8 cellular contexts compared by ENCODE assay signal in the genomic region with DNA sequence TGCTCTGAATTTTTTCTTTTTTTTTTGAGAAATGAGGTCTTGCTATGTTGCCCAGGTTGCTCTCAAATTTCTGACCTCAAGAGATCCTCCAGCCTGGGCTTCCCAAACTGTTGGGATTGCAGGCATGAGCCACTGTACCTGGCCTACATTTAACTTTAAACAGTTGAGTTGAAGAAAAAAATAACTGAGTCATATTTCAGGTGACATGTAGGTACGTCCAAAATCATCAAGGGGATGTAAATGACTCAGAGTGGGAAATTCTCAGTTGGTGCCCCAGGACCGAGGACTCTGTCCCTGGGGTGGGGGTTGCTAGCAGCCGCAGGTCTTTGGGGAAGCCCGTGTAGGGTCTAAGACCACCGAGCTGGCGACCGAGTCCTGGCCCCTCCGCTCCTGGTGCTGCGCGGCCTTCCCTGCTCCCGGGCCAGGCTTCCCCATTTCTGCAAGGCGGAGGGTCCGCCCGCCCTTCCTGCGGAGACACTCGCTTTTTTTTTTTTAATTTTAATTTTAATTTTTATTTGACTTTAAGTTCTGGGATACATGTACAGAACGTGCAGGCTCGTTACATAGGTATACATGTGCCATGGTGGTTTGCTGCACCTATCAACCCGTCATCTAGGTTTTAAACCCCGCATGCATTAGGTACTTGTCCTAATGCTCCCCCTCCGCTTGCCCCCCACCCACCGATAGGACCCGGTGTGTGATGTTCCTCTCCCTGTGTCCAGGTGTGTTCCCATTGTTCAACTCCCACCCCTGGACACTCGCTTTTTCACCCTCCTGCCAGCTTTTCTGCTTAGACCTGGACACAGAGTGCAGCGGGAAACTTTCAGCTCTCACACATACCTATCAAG. TPM values are rescaled to one million over a fixed set of nuclear protein-coding genes. Genes with fewer than 3 reads are reported as not detected.
DNase-seq lines count a peak whose midpoint lies in the region; ATAC-seq and TF ChIP-seq lines count a peak whose summit lies in the region.

No MANE protein-coding gene starts in this region.

- POLR2A ChIA-PET in activated CD8-positive, alpha-beta T cell treated with anti-CD3 and anti-CD28 coated beads for 36 hours (lab: Charles Lee) = interaction anchor here (0.8 to 2.3 kb wide), 11 partner anchors 10 to 268 kb away, joined by 3 to 10 read pairs (median 4); no protein-coding TSS in a partner anchor

- no peak for TF ChIP-seq CTCF in activated CD8-positive, alpha-beta T cell treated with anti-CD3 and anti-CD28 coated beads for 36 hours (IDR thresholded peaks at IDR 0.05)
- TF ChIP-seq CTCF in kidney epithelial cell (IDR thresholded peaks at IDR 0.05; ENCODE audit: insufficient read depth, low read length, poor library complexity, severe bottlenecking) = no peak
- no peak for TF ChIP-seq CTCF in tibial artery (IDR thresholded peaks at IDR 0.05)

- peak overlapping the region; percentile 60 for H3K27ac Mint-ChIP-seq in activated T-cell treated with anti-CD3 and anti-CD28 coated beads, Interleukin-2, amount 50 U/mL, for 72 hours
- H3K27ac Mint-ChIP-seq in activated CD8-positive, alpha-beta T cell treated with anti-CD3 and anti-CD28 coated beads for 36 hours = peak overlapping the region; percentile 55

- H3K9me3 ChIP-seq in tibial artery = no peaks in the 10 kb centered on the region

- H3K36me3 ChIP-seq in kidney epithelial cell (ENCODE audit: control insufficient read depth, insufficient read depth, low read length) (no peaks in the 10 kb centered on the region), tibial artery (no peaks in the 10 kb centered on the region)

- peak overlapping the region; percentile 85 to 89 for H3K4me3 Mint-ChIP-seq in activated T-cell treated with anti-CD3 and anti-CD28 coated beads, Interleukin-2, amount 50 U/mL, for 72 hours
- peak overlapping the region; percentile 69 for H3K4me3 Mint-ChIP-seq in activated CD8-positive, alpha-beta T cell treated with anti-CD3 and anti-CD28 coated beads for 36 hours

- peak overlapping the region in 1 of 2 donors; percentile 68 for H3K27ac ChIP-seq in tibial artery

- H3K27me3 ChIP-seq in kidney epithelial cell (ENCODE audit: control insufficient read depth, insufficient read depth, low read length) (no peaks in the 10 kb centered on the region), tibial artery (no peaks in the 10 kb centered on the region)

- peak overlapping the region; percentile 28 for H3K4me3 ChIP-seq in kidney epithelial cell (ENCODE audit: low read depth, low read length)
- H3K4me3 ChIP-seq in tibial artery = peak overlapping the region; percentile 49 to 56

- no peaks in the 10 kb centered on the region for H3K27me3 Mint-ChIP-seq in activated T-cell treated with anti-CD3 and anti-CD28 coated beads, Interleukin-2, amount 50 U/mL, for 72 hours (ENCODE audit: low read depth)
- no peaks in the 10 kb centered on the region for H3K27me3 Mint-ChIP-seq in activated CD8-positive, alpha-beta T cell treated with anti-CD3 and anti-CD28 coated beads for 36 hours

- no peaks in the 10 kb centered on the region for H3K9me3 Mint-ChIP-seq in activated T-cell treated with anti-CD3 and anti-CD28 coated beads, Interleukin-2, amount 50 U/mL, for 72 hours
- H3K9me3 Mint-ChIP-seq in activated CD8-positive, alpha-beta T cell treated with anti-CD3 and anti-CD28 coated beads for 36 hours = no peaks in the 10 kb centered on the region

- peaks cover 0 to 25% (median 11%) of the 10 kb centered on the region in 4 donors for H3K4me1 ChIP-seq in tibial artery

- CTCF ChIA-PET in activated CD8-positive, alpha-beta T cell treated with anti-CD3 and anti-CD28 coated beads for 36 hours (lab: Charles Lee) = interaction anchor here (0.6 to 3.8 kb wide), 82 partner anchors 10 to 458 kb away, joined by 3 to 71 read pairs (median 6); partner anchors contain the start of genes LONP2, N4BP1 and SIAH1

- peak; percentile 27 to 43 for ATAC-seq in activated T-cell treated with anti-CD3 and anti-CD28 coated beads, Interleukin-2, amount 50 U/mL, for 72 hours (replicated peaks in 1 of 2)
- peak; percentile 17 for ATAC-seq in activated CD8-positive, alpha-beta T cell treated with anti-CD3 and anti-CD28 coated beads for 36 hours
- ATAC-seq in GM18519 (IDR thresholded peaks at IDR 0.05; ENCODE audit: low FRiP score, unreplicated experiment) = no peak

- H3K36me3 Mint-ChIP-seq in activated T-cell treated with anti-CD3 and anti-CD28 coated beads, Interleukin-2, amount 50 U/mL, for 72 hours (ENCODE audit: insufficient read depth in 2 of 2) = no peaks in the 10 kb centered on the region
- H3K36me3 Mint-ChIP-seq in activated CD8-positive, alpha-beta T cell treated with anti-CD3 and anti-CD28 coated beads for 36 hours (ENCODE audit: low read depth) = no peaks in the 10 kb centered on the region

- intact Hi-C loops in activated CD8-positive, alpha-beta T cell treated with anti-CD3 and anti-CD28 coated beads for 36 hours (cut with micrococcal nuclease) = loop anchor here (1.0 to 10.0 kb wide), 2 partner anchors 269 to 388 kb away; no protein-coding TSS in a partner anchor
- intact Hi-C loops in tibial artery (cut with DNase I; ENCODE audit: low total_unique reads) = loop anchor here (10.0 kb wide), 2 partner anchors 78 to 388 kb away; no protein-coding TSS in a partner anchor

- no peak for DNase-seq in activated T-cell treated with anti-CD3 and anti-CD28 coated beads, Interleukin-2, amount 50 U/mL, for 72 hours
- no peak for DNase-seq in activated T-cell treated with anti-CD3 and anti-CD28 coated beads, Interleukin-2, amount 50 U/mL, for 1 hour
- DNase-seq in activated CD8-positive, alpha-beta T cell treated with anti-CD3 and anti-CD28 coated beads for 36 hours = no peak
- no peak for DNase-seq in kidney epithelial cell (ENCODE audit: low read depth)
- DNase-seq in tibial artery = no peak
- DNase-seq in NCI-H1092 treated with DMSO at 0.1 percent for 48 hours (lab: John Stamatoyannopoulos, UW) = no peak
- DNase-seq in A172 (ENCODE audit: low spot score) = no peak

- H3K4me1 Mint-ChIP-seq in activated T-cell treated with anti-CD3 and anti-CD28 coated beads, Interleukin-2, amount 50 U/mL, for 72 hours (ENCODE audit: low read depth) = peaks cover 32% of the 10 kb centered on the region
- peaks cover 32% of the 10 kb centered on the region for H3K4me1 Mint-ChIP-seq in activated CD8-positive, alpha-beta T cell treated with anti-CD3 and anti-CD28 coated beads for 36 hours (ENCODE audit: low read depth)

RNA-seq across cellular contexts. Expression of gene N4BP1, which starts 12.7 kb away (rescaled TPM):
- 10 to 100 TPM; 59.0 to 60.7 TPM for total RNA-seq in activated T-cell treated with anti-CD3 and anti-CD28 coated beads, Interleukin-2, amount 50 U/mL, for 72 hours
- total RNA-seq in activated CD8-positive, alpha-beta T cell treated with anti-CD3 and anti-CD28 coated beads for 36 hours = 10 to 100 TPM; 39.5 to 40.5 TPM
- 20.7 and 25.9 TPM in 2 replicates for total RNA-seq in kidney epithelial cell
- 34.8 and 41.4 TPM in 2 replicates for total RNA-seq in A172 (2014; rRNA removed; shearing (Covaris generic))
